Comparison of ENCODE assay signal across 1 cellular context in the genomic region with DNA sequence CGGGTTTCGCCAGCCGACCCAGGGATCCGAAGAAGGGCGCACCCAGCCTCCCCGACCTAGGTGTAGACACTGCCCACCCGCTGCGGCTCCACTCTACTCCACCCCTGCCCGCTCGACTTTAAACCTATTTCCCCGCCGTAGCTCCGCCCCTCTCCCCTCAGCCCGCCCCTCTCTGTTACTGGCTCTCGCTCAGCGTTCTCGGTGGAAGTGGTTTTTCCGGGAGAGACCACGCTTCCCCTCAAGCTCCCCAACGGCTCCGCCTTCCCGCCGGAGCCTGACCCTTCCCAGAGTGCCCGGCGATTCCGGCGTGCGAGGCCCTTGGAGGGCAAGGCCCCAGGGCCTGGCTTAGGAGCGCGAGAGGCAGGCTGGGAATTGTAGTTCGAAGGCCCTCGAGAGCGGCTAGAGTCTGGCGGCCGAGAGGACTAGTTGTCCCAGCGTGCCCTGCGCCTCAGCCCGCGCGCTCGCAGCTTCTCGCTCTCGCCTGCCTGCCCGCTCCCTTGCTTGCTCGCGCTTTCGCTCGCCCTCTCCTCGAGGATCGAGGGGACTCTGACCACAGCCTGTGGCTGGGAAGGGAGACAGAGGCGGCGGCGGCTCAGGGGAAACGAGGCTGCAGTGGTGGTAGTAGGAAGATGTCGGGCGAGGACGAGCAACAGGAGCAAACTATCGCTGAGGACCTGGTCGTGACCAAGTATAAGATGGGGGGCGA.
TF ChIP-seq lines count a peak whose summit lies in the region.

Gene PA2G4, plus strand, starts transcription at position 451 of the 706 bp plus-strand sequence. Its CDS starts 179 bp downstream, at position 630.

TF ChIP-seq in HepG2, 621 proteins besides CTCF, POLR2A, EP300 and RAD21 (continued from another document and continues in another):
- TF ChIP-seq ZNF224 (CRISPR knock-in tag; IDR thresholded peaks at IDR 0.05) (peak; percentile 90; the same call in 1 of the 2 replicates), ZNF841 (CRISPR knock-in tag; IDR thresholded peaks at IDR 0.05; ENCODE audit: borderline replicate concordance) (0 out of 2 replicates have a peak, but pooled peaks have one; percentile 62), ZFX (CRISPR knock-in tag; IDR thresholded peaks at IDR 0.05; ENCODE audit: low read depth) (peak; percentile 99), CHD2 (IDR thresholded peaks at IDR 0.05; ENCODE audit: low read depth, low read length) (peak; percentile 87), ZSCAN29 (CRISPR knock-in tag; conservative IDR thresholded peaks at IDR 0.05) (peak; percentile 94), MEIS2 (CRISPR knock-in tag; IDR thresholded peaks at IDR 0.05) (peak; percentile 55; the same call in 1 of the 2 replicates), ZNF883 (CRISPR knock-in tag; IDR thresholded peaks at IDR 0.05; ENCODE audit: not compliant biosample characterization) (peak; percentile 84), ZNF432 (CRISPR knock-in tag; IDR thresholded peaks at IDR 0.05; ENCODE audit: borderline replicate concordance) (no peak), TBL1XR1 (IDR thresholded peaks at IDR 0.05; ENCODE audit: borderline replicate concordance, low read length, partially characterized antibody) (peak; percentile 63), TBX2 (CRISPR knock-in tag; IDR thresholded peaks at IDR 0.05; ENCODE audit: borderline replicate concordance) (peak; percentile 96), FOSL2 (CRISPR knock-in tag; IDR thresholded peaks at IDR 0.05) (peak; percentile 19), ZNF746 (CRISPR knock-in tag; IDR thresholded peaks at IDR 0.05) (peak; percentile 4; the same call in 1 of the 2 replicates), ZNF703 (CRISPR knock-in tag; IDR thresholded peaks at IDR 0.05; ENCODE audit: borderline replicate concordance) (peak; percentile 86; the same call in 1 of the 2 replicates), ZNF777 (CRISPR knock-in tag; IDR thresholded peaks at IDR 0.05) (no peak; the same call in none of the 2 replicates), AKNA (CRISPR knock-in tag; IDR thresholded peaks at IDR 0.05; ENCODE audit: borderline replicate concordance) (no peak), HNRNPH1 (optimal IDR thresholded peaks at IDR 0.05; ENCODE audit: low read depth, low read length) (no peak), ZNF292 (CRISPR knock-in tag; IDR thresholded peaks at IDR 0.05; ENCODE audit: borderline replicate concordance, low read depth) (peak; percentile 45; the same call in 1 of the 2 replicates), CEBPB (IDR thresholded peaks at IDR 0.05; ENCODE audit: borderline replicate concordance, low read depth, low read length) (no peak), ZNF552 (CRISPR knock-in tag; IDR thresholded peaks at IDR 0.05; ENCODE audit: borderline replicate concordance) (peak; percentile 82; the same call in 1 of the 2 replicates), ZNF570 (CRISPR knock-in tag; IDR thresholded peaks at IDR 0.05; ENCODE audit: borderline replicate concordance) (no peak; the same call in 1 of the 2 replicates), ZNF792 (CRISPR knock-in tag; IDR thresholded peaks at IDR 0.05) (peak; percentile 83), PAX8 (CRISPR knock-in tag; IDR thresholded peaks at IDR 0.05; ENCODE audit: borderline replicate concordance) (peak; percentile 41; the same call in 1 of the 2 replicates), ZNF740 (CRISPR knock-in tag; IDR thresholded peaks at IDR 0.05) (0 out of 2 replicates have a peak, but pooled peaks have one; percentile 10), TCF12 (IDR thresholded peaks at IDR 0.05) (no peak), TCF12 (CRISPR knock-in tag; IDR thresholded peaks at IDR 0.05) (no peak), XRCC5 (optimal IDR thresholded peaks at IDR 0.05; ENCODE audit: low read length) (no peak), ADNP (CRISPR knock-in tag; IDR thresholded peaks at IDR 0.05) (no peak), KLF9 (CRISPR knock-in tag; IDR thresholded peaks at IDR 0.05; ENCODE audit: low read depth) (peak; percentile 62; the same call in 1 of the 2 replicates), ZNF512B (CRISPR knock-in tag; IDR thresholded peaks at IDR 0.05; ENCODE audit: borderline replicate concordance) (no peak), TMF1 (CRISPR knock-in tag; IDR thresholded peaks at IDR 0.05; ENCODE audit: low read depth) (peak; percentile 52; the same call in 1 of the 2 replicates), ZNF484 (CRISPR knock-in tag; IDR thresholded peaks at IDR 0.05; ENCODE audit: borderline replicate concordance, low read depth) (no peak)
- TF ChIP-seq, protein P1, sequence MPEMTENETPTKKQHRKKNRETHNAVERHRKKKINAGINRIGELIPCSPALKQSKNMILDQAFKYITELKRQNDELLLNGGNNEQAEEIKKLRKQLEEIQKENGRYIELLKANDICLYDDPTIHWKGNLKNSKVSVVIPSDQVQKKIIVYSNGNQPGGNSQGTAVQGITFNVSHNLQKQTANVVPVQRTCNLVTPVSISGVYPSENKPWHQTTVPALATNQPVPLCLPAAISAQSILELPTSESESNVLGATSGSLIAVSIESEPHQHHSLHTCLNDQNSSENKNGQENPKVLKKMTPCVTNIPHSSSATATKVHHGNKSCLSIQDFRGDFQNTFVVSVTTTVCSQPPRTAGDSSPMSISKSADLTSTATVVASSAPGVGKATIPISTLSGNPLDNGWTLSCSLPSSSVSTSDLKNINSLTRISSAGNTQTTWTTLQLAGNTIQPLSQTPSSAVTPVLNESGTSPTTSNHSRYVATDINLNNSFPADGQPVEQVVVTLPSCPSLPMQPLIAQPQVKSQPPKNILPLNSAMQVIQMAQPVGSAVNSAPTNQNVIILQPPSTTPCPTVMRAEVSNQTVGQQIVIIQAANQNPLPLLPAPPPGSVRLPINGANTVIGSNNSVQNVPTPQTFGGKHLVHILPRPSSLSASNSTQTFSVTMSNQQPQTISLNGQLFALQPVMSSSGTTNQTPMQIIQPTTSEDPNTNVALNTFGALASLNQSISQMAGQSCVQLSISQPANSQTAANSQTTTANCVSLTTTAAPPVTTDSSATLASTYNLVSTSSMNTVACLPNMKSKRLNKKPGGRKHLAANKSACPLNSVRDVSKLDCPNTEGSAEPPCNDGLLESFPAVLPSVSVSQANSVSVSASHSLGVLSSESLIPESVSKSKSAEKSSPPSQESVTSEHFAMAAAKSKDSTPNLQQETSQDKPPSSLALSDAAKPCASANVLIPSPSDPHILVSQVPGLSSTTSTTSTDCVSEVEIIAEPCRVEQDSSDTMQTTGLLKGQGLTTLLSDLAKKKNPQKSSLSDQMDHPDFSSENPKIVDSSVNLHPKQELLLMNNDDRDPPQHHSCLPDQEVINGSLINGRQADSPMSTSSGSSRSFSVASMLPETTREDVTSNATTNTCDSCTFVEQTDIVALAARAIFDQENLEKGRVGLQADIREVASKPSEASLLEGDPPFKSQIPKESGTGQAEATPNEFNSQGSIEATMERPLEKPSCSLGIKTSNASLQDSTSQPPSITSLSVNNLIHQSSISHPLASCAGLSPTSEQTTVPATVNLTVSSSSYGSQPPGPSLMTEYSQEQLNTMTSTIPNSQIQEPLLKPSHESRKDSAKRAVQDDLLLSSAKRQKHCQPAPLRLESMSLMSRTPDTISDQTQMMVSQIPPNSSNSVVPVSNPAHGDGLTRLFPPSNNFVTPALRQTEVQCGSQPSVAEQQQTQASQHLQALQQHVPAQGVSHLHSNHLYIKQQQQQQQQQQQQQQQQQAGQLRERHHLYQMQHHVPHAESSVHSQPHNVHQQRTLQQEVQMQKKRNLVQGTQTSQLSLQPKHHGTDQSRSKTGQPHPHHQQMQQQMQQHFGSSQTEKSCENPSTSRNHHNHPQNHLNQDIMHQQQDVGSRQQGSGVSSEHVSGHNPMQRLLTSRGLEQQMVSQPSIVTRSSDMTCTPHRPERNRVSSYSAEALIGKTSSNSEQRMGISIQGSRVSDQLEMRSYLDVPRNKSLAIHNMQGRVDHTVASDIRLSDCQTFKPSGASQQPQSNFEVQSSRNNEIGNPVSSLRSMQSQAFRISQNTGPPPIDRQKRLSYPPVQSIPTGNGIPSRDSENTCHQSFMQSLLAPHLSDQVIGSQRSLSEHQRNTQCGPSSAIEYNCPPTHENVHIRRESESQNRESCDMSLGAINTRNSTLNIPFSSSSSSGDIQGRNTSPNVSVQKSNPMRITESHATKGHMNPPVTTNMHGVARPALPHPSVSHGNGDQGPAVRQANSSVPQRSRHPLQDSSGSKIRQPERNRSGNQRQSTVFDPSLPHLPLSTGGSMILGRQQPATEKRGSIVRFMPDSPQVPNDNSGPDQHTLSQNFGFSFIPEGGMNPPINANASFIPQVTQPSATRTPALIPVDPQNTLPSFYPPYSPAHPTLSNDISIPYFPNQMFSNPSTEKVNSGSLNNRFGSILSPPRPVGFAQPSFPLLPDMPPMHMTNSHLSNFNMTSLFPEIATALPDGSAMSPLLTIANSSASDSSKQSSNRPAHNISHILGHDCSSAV (CRISPR knock-in tag; IDR thresholded peaks at IDR 0.05; ENCODE audit: borderline replicate concordance) = no peak
- TF ChIP-seq, protein P2, sequence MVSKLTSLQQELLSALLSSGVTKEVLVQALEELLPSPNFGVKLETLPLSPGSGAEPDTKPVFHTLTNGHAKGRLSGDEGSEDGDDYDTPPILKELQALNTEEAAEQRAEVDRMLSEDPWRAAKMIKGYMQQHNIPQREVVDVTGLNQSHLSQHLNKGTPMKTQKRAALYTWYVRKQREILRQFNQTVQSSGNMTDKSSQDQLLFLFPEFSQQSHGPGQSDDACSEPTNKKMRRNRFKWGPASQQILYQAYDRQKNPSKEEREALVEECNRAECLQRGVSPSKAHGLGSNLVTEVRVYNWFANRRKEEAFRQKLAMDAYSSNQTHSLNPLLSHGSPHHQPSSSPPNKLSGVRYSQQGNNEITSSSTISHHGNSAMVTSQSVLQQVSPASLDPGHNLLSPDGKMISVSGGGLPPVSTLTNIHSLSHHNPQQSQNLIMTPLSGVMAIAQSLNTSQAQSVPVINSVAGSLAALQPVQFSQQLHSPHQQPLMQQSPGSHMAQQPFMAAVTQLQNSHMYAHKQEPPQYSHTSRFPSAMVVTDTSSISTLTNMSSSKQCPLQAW (CRISPR knock-in tag; IDR thresholded peaks at IDR 0.05) = peak; percentile 81
- TF ChIP-seq, protein P3, sequence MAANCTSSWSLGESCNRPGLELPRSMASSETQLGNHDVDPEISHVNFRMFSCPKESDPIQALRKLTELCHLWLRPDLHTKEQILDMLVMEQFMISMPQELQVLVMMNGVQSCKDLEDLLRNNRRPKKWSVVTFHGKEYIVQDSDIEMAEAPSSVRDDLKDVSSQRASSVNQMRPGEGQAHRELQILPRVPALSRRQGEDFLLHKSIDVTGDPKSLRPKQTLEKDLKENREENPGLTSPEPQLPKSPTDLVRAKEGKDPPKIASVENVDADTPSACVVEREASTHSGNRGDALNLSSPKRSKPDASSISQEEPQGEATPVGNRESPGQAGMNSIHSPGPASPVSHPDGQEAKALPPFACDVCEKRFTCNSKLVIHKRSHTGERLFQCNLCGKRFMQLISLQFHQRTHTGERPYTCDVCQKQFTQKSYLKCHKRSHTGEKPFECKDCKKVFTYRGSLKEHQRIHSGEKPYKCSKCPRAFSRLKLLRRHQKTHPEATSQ (CRISPR knock-in tag; IDR thresholded peaks at IDR 0.05; ENCODE audit: borderline replicate concordance) = no peak
- TF ChIP-seq, protein P4, sequence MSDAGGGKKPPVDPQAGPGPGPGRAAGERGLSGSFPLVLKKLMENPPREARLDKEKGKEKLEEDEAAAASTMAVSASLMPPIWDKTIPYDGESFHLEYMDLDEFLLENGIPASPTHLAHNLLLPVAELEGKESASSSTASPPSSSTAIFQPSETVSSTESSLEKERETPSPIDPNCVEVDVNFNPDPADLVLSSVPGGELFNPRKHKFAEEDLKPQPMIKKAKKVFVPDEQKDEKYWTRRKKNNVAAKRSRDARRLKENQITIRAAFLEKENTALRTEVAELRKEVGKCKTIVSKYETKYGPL (CRISPR knock-in tag; IDR thresholded peaks at IDR 0.05) = no peak; the same call in none of the 2 replicates
